ENCODE assay signal across 1 cellular context in the genomic region with DNA sequence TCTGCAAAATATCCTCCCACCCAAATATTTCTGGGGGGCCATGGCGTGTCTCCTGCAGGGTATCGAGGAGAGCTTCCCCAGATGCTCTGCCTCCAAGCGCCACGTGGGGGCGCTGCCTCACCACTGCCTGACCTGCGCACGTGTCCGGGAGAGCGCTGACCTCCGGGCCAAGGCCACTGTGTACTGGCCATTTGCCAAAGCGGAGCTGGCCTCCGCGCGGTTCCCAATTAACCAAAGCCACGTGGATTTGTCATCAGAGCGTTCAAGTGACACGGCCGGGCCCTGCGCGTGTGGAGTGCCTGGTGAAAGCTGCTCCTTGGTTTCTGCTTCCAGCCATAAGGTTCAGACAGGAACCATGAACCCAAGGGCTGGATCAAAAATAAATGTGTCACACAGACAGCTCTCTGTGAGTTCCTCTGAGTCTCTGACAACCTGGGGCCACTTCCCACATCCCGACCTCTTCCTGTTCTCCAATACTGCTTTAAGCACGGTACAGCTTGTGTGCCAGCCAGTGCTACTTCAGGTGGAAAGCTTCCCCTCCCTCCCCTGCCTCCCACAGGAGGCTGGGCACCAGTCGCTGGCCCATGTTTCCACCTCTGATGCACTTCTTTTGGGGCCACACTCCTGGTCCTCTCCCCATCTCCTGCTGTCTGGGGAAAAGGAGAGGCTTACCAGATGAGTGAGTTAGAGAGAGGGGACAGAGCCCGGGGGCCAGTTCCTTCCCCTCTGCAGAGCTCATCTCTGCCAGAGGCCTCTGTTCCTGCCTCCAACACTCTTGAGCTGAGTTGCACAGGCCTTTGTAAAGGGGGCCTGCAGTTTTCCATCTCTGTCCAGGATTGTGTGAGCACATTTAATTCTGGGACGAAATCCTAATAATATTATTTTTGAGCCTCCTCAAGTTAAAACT.
TF ChIP-seq lines count a peak whose summit lies in the region.

No MANE protein-coding gene starts in this region.

TF ChIP-seq in HepG2, 621 proteins besides CTCF, POLR2A, EP300 and RAD21 (continued from another document and continues in another):
- TF ChIP-seq SOX6 (IDR thresholded peaks at IDR 0.05): no peak
- peak; percentile 59 for TF ChIP-seq SOX6 (CRISPR knock-in tag; IDR thresholded peaks at IDR 0.05)
- 0 out of 2 replicates have a peak, but pooled peaks have one; percentile 60 for TF ChIP-seq TMF1 (CRISPR knock-in tag; IDR thresholded peaks at IDR 0.05; ENCODE audit: low read depth)
- TF ChIP-seq, protein P1, sequence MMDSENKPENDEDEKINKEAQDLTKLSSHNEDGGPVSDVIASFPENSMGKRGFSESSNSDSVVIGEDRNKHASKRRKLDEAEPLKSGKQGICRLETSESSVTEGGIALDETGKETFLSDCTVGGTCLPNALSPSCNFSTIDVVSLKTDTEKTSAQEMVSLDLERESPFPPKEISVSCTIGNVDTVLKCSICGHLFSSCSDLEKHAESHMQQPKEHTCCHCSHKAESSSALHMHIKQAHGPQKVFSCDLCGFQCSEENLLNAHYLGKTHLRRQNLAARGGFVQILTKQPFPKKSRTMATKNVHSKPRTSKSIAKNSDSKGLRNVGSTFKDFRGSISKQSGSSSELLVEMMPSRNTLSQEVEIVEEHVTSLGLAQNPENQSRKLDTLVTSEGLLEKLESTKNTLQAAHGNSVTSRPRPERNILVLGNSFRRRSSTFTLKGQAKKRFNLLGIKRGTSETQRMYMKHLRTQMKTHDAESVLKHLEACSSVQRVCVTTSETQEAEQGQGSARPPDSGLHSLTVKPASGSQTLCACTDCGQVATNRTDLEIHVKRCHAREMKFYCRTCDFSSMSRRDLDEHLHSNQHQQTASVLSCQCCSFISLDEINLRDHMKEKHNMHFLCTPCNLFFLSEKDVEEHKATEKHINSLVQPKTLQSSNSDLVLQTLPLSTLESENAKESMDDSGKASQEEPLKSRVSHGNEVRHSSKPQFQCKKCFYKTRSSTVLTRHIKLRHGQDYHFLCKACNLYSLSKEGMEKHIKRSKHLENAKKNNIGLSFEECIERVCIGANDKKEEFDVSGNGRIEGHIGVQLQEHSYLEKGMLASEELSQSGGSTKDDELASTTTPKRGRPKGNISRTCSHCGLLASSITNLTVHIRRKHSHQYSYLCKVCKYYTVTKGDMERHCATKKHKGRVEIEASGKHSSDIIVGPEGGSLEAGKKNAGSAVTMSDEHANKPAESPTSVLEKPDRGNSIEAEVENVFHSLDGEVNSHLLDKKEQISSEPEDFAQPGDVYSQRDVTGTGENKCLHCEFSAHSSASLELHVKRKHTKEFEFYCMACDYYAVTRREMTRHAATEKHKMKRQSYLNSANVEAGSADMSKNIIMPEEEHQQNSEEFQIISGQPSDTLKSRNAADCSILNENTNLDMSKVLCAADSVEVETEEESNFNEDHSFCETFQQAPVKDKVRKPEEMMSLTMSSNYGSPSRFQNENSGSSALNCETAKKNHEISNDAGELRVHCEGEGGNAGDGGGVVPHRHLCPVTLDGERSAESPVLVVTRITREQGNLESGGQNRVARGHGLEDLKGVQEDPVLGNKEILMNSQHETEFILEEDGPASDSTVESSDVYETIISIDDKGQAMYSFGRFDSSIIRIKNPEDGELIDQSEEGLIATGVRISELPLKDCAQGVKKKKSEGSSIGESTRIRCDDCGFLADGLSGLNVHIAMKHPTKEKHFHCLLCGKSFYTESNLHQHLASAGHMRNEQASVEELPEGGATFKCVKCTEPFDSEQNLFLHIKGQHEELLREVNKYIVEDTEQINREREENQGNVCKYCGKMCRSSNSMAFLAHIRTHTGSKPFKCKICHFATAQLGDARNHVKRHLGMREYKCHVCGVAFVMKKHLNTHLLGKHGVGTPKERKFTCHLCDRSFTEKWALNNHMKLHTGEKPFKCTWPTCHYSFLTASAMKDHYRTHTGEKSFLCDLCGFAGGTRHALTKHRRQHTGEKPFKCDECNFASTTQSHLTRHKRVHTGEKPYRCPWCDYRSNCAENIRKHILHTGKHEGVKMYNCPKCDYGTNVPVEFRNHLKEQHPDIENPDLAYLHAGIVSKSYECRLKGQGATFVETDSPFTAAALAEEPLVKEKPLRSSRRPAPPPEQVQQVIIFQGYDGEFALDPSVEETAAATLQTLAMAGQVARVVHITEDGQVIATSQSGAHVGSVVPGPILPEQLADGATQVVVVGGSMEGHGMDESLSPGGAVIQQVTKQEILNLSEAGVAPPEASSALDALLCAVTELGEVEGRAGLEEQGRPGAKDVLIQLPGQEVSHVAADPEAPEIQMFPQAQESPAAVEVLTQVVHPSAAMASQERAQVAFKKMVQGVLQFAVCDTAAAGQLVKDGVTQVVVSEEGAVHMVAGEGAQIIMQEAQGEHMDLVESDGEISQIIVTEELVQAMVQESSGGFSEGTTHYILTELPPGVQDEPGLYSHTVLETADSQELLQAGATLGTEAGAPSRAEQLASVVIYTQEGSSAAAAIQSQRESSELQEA (CRISPR knock-in tag; IDR thresholded peaks at IDR 0.05; ENCODE audit: not compliant biosample characterization): peak; percentile 36
- TF ChIP-seq, protein P2, sequence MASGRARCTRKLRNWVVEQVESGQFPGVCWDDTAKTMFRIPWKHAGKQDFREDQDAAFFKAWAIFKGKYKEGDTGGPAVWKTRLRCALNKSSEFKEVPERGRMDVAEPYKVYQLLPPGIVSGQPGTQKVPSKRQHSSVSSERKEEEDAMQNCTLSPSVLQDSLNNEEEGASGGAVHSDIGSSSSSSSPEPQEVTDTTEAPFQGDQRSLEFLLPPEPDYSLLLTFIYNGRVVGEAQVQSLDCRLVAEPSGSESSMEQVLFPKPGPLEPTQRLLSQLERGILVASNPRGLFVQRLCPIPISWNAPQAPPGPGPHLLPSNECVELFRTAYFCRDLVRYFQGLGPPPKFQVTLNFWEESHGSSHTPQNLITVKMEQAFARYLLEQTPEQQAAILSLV (CRISPR knock-in tag; IDR thresholded peaks at IDR 0.05; ENCODE audit: borderline replicate concordance): peak; percentile 58; the same call in 1 of the 2 replicates
- TF ChIP-seq, protein P3, sequence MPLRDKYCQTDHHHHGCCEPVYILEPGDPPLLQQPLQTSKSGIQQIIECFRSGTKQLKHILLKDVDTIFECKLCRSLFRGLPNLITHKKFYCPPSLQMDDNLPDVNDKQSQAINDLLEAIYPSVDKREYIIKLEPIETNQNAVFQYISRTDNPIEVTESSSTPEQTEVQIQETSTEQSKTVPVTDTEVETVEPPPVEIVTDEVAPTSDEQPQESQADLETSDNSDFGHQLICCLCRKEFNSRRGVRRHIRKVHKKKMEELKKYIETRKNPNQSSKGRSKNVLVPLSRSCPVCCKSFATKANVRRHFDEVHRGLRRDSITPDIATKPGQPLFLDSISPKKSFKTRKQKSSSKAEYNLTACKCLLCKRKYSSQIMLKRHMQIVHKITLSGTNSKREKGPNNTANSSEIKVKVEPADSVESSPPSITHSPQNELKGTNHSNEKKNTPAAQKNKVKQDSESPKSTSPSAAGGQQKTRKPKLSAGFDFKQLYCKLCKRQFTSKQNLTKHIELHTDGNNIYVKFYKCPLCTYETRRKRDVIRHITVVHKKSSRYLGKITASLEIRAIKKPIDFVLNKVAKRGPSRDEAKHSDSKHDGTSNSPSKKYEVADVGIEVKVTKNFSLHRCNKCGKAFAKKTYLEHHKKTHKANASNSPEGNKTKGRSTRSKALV (CRISPR knock-in tag; IDR thresholded peaks at IDR 0.05): no peak
- TF ChIP-seq, protein P4, sequence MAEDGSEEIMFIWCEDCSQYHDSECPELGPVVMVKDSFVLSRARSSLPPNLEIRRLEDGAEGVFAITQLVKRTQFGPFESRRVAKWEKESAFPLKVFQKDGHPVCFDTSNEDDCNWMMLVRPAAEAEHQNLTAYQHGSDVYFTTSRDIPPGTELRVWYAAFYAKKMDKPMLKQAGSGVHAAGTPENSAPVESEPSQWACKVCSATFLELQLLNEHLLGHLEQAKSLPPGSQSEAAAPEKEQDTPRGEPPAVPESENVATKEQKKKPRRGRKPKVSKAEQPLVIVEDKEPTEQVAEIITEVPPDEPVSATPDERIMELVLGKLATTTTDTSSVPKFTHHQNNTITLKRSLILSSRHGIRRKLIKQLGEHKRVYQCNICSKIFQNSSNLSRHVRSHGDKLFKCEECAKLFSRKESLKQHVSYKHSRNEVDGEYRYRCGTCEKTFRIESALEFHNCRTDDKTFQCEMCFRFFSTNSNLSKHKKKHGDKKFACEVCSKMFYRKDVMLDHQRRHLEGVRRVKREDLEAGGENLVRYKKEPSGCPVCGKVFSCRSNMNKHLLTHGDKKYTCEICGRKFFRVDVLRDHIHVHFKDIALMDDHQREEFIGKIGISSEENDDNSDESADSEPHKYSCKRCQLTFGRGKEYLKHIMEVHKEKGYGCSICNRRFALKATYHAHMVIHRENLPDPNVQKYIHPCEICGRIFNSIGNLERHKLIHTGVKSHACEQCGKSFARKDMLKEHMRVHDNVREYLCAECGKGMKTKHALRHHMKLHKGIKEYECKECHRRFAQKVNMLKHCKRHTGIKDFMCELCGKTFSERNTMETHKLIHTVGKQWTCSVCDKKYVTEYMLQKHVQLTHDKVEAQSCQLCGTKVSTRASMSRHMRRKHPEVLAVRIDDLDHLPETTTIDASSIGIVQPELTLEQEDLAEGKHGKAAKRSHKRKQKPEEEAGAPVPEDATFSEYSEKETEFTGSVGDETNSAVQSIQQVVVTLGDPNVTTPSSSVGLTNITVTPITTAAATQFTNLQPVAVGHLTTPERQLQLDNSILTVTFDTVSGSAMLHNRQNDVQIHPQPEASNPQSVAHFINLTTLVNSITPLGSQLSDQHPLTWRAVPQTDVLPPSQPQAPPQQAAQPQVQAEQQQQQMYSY (CRISPR knock-in tag; IDR thresholded peaks at IDR 0.05): no peak
- TF ChIP-seq THAP7 (CRISPR knock-in tag; IDR thresholded peaks at IDR 0.05): 0 out of 2 replicates have a peak, but pooled peaks have one; percentile 56
- TF ChIP-seq, protein P5, sequence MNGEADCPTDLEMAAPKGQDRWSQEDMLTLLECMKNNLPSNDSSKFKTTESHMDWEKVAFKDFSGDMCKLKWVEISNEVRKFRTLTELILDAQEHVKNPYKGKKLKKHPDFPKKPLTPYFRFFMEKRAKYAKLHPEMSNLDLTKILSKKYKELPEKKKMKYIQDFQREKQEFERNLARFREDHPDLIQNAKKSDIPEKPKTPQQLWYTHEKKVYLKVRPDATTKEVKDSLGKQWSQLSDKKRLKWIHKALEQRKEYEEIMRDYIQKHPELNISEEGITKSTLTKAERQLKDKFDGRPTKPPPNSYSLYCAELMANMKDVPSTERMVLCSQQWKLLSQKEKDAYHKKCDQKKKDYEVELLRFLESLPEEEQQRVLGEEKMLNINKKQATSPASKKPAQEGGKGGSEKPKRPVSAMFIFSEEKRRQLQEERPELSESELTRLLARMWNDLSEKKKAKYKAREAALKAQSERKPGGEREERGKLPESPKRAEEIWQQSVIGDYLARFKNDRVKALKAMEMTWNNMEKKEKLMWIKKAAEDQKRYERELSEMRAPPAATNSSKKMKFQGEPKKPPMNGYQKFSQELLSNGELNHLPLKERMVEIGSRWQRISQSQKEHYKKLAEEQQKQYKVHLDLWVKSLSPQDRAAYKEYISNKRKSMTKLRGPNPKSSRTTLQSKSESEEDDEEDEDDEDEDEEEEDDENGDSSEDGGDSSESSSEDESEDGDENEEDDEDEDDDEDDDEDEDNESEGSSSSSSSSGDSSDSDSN (CRISPR knock-in tag; IDR thresholded peaks at IDR 0.05): peak; percentile 29
- no peak for TF ChIP-seq CHD4 (IDR thresholded peaks at IDR 0.05; ENCODE audit: borderline replicate concordance, low read length)
- no peak for TF ChIP-seq ASH2L (IDR thresholded peaks at IDR 0.05; ENCODE audit: insufficient read length, low read depth, low read length)
- TF ChIP-seq NR2F2 (IDR thresholded peaks at IDR 0.05; ENCODE audit: borderline replicate concordance, low read depth): peak; percentile 85
- TF ChIP-seq, protein P6, sequence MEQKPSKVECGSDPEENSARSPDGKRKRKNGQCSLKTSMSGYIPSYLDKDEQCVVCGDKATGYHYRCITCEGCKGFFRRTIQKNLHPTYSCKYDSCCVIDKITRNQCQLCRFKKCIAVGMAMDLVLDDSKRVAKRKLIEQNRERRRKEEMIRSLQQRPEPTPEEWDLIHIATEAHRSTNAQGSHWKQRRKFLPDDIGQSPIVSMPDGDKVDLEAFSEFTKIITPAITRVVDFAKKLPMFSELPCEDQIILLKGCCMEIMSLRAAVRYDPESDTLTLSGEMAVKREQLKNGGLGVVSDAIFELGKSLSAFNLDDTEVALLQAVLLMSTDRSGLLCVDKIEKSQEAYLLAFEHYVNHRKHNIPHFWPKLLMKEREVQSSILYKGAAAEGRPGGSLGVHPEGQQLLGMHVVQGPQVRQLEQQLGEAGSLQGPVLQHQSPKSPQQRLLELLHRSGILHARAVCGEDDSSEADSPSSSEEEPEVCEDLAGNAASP (CRISPR knock-in tag; IDR thresholded peaks at IDR 0.05; ENCODE audit: borderline replicate concordance): peak; percentile 88; the same call in 1 of the 2 replicates
- TF ChIP-seq ZNF576 (CRISPR knock-in tag; IDR thresholded peaks at IDR 0.05): no peak
- TF ChIP-seq ERF (CRISPR knock-in tag; IDR thresholded peaks at IDR 0.05): 0 out of 2 replicates have a peak, but pooled peaks have one; percentile 50
- peak; percentile 96 for TF ChIP-seq NR2F6 (IDR thresholded peaks at IDR 0.05)
- peak; percentile 100 for TF ChIP-seq NR2F6 (CRISPR knock-in tag; IDR thresholded peaks at IDR 0.05)
- peak; percentile 38; the same call in 1 of the 2 replicates for TF ChIP-seq BCL3 (CRISPR knock-in tag; IDR thresholded peaks at IDR 0.05)
- peak; percentile 96 for TF ChIP-seq ZNF441 (CRISPR knock-in tag; IDR thresholded peaks at IDR 0.05; ENCODE audit: borderline replicate concordance)
- no peak for TF ChIP-seq HNF4G (IDR thresholded peaks at IDR 0.05; ENCODE audit: borderline replicate concordance, low read depth, low read length)
- TF ChIP-seq HNF4G (CRISPR knock-in tag; IDR thresholded peaks at IDR 0.05; ENCODE audit: borderline replicate concordance, low read depth): no peak
- peak; percentile 81 for TF ChIP-seq NFIC (IDR thresholded peaks at IDR 0.05; ENCODE audit: low read length)
- no peak for TF ChIP-seq GLMP (CRISPR knock-in tag; IDR thresholded peaks at IDR 0.05; ENCODE audit: borderline replicate concordance)
- TF ChIP-seq RXRA (CRISPR knock-in tag; IDR thresholded peaks at IDR 0.05): peak; percentile 97
- TF ChIP-seq TCF7 (IDR thresholded peaks at IDR 0.05; ENCODE audit: low read depth): no peak
